In genomic region chr7:43390601-43391000, GRCh38 we compare ENCODE assay signal across 20 cellular contexts.
"Had no signal": no experiment of that assay in that cellular context is flagged by ENCODE, and none has a peak within 500 bp of the region (broad histone marks: within the 10 kb centered on the region; RNA-seq: fewer than 3 reads in every experiment).

No MANE protein-coding gene starts in this region.

- H3K4me3 ChIP-seq: cardiac muscle cell, gastrocnemius medialis, psoas muscle, stomach, thoracic aorta had no signal

- H3K36me3 ChIP-seq: cardiac muscle cell, gastrocnemius medialis, stomach, thoracic aorta had no signal

- H3K4me3 Mint-ChIP-seq: dendritic cell treated with granulocyte-macrophage colony-stimulating factor and Interleukin-4, amounts not matched to agents 40 ng/mL and 50 ng/mL, for 4 days; effector memory CD8-positive, alpha-beta T cell; immature natural killer cell; mesothelial cell of epicardium; natural killer cell had no signal

- H3K4me1 Mint-ChIP-seq: immature natural killer cell had no signal

- H3K9ac ChIP-seq: parathyroid adenoma had no signal

- H3K79me2 ChIP-seq: parathyroid adenoma had no signal

- H3K27ac Mint-ChIP-seq: dendritic cell treated with granulocyte-macrophage colony-stimulating factor and Interleukin-4, amounts not matched to agents 40 ng/mL and 50 ng/mL, for 4 days; effector memory CD8-positive, alpha-beta T cell; immature natural killer cell; natural killer cell had no signal

- H3K9me3 ChIP-seq: gastrocnemius medialis, psoas muscle, stomach, thoracic aorta had no signal

- H3K9me3 Mint-ChIP-seq: dendritic cell treated with granulocyte-macrophage colony-stimulating factor and Interleukin-4, amounts not matched to agents 40 ng/mL and 50 ng/mL, for 4 days; effector memory CD8-positive, alpha-beta T cell; immature natural killer cell had no signal

- H3K27me3 ChIP-seq: cardiac muscle cell, gastrocnemius medialis, stomach had no signal

- H2AFZ ChIP-seq: parathyroid adenoma had no signal

- H3K36me3 Mint-ChIP-seq: immature natural killer cell, natural killer cell had no signal

- H3K27ac ChIP-seq: cardiac muscle cell, gastrocnemius medialis, parathyroid adenoma, psoas muscle, stomach, thoracic aorta had no signal

- H3K4me1 ChIP-seq: gastrocnemius medialis, parathyroid adenoma, psoas muscle, stomach had no signal

- ATAC-seq: effector memory CD8-positive, alpha-beta T cell; gastrocnemius medialis; left lobe of liver; natural killer cell; psoas muscle had no signal

- DNase-seq: effector memory CD8-positive, alpha-beta T cell; gastrocnemius medialis; immature natural killer cell; mammary epithelial cell; natural killer cell; psoas muscle; small intestine; stimulated activated CD4-positive, alpha-beta T cell treated with anti-CD3 and anti-CD28 coated beads, Interleukin-12 subunit alpha, Interleukin-12 subunit beta, amount 100 ng/mL, for 4 hours; stimulated activated naive CD4-positive, alpha-beta T cell; stomach; substantia nigra; trophoblast cell had no signal

- FAIRE-seq: endothelial cell of umbilical vein, keratinocyte, small intestine had no signal

- H3K27me3 Mint-ChIP-seq: dendritic cell treated with granulocyte-macrophage colony-stimulating factor and Interleukin-4, amounts not matched to agents 40 ng/mL and 50 ng/mL, for 4 days had no signal
